ENCODE assay signal across 8 cellular contexts in the genomic region with DNA sequence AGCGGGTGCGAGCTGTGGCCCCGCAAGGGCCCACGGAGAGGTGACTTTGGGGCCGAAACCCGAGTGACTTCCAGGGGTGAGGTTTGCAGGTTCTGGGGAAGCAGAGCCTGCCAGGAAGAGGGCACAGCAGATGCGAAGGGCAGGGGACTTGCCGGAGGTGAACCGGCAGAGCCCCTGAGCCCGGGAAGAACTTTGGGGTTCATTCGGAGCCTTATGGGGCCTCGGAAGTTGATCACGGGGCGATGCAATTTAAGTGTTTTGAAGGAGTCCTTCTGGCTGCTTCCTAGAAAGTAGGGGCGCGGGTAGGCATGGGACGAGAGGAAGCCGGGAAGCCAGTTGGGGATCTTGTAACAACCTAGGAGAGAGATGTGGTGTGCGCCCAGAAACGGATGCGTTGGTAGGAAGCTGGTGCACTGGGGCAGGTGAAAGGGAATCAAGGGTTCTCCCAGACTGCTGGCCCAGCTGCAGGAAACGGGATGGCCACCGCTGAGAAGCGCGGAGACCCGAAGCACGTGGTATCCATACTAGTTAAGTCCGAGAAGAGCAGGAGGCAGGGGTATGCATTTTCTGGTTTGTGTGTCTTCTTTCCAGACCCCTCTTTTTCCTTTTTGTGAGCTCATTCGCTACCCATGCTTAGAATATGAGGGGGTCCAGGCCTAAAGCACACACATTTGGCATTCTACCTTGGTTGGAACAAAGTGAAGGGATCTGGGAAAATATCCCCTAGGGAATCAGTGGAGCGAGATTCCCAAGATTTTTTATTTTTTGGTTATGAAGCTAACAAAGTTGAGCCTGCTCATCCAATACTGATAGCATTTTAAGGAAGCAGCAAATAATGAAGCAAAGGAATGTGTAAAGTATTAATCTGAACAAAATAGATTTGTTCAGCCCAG. TPM values are rescaled to one million over a fixed set of nuclear protein-coding genes. Genes with fewer than 3 reads are reported as not detected.
DNase-seq lines count a peak whose midpoint lies in the region; ATAC-seq and TF ChIP-seq lines count a peak whose summit lies in the region.

No MANE protein-coding gene starts in this region.

- intact Hi-C loops in esophagus muscularis mucosa (cut with DNase I): loop anchor here (2.0 to 10.0 kb wide), 3 partner anchors 94 to 203 kb away; partner anchors contain the start of genes RAMP1 and UBE2F

- H3K36me3 Mint-ChIP-seq in HFFc6 (ENCODE audit: low read depth) (peaks cover 21% of the 10 kb centered on the region), nephron (ENCODE audit: low read depth) (peaks cover 20% of the 10 kb centered on the region)

- H3K27ac Mint-ChIP-seq in HFFc6 (peak overlapping the region; percentile 76), nephron (peak overlapping the region; percentile 34 to 96 (median 91))

- 3% methylated on average over 22 of the region's 30 CpGs for WGBS in esophagus muscularis mucosa

- ATAC-seq in GM18858 (IDR thresholded peaks at IDR 0.05; ENCODE audit: unreplicated experiment): no peak

- H3K27me3 Mint-ChIP-seq in HFFc6 (ENCODE audit: insufficient read depth): peaks cover 3% of the 10 kb centered on the region
- H3K27me3 Mint-ChIP-seq in nephron (ENCODE audit: low read depth): peaks cover 12% of the 10 kb centered on the region

- H3K4me3 Mint-ChIP-seq in HFFc6: peak overlapping the region; percentile 90
- peak overlapping the region; percentile 85 to 96 (median 92) for H3K4me3 Mint-ChIP-seq in nephron

- H3K27ac ChIP-seq in esophagus muscularis mucosa (replicated peaks in 1 of 4): peak overlapping the region; percentile 90 to 95 (median 92)

- H3K4me3 ChIP-seq in esophagus muscularis mucosa: peak overlapping the region; percentile 64 to 93 (median 86)

- H3K9me3 Mint-ChIP-seq in HFFc6 (no peaks in the 10 kb centered on the region), nephron (peaks cover 9% of the 10 kb centered on the region)

- TF ChIP-seq CTCF in HFFc6 (IDR thresholded peaks at IDR 0.05) (no peak), esophagus muscularis mucosa (IDR thresholded peaks at IDR 0.05) (no peak), nephron (IDR thresholded peaks at IDR 0.05; ENCODE audit: unreplicated experiment in 3 of 3) (no peak)

- H3K4me1 ChIP-seq in esophagus muscularis mucosa: peaks cover 10 to 27% (median 20%) of the 10 kb centered on the region in 4 donors

- H3K27me3 ChIP-seq in esophagus muscularis mucosa: no peaks in the 10 kb centered on the region

- peaks cover 0 to 23% (median 11%) of the 10 kb centered on the region in 4 donors for H3K36me3 ChIP-seq in esophagus muscularis mucosa

- TF ChIP-seq EP300 in esophagus muscularis mucosa (IDR thresholded peaks at IDR 0.05): no peak

- H3K4me1 Mint-ChIP-seq in HFFc6 (ENCODE audit: low read depth) (peaks cover 22% of the 10 kb centered on the region), nephron (peaks cover 42% of the 10 kb centered on the region)

- TF ChIP-seq POLR2A in esophagus muscularis mucosa (IDR thresholded peaks at IDR 0.05; ENCODE audit: low read depth): no peak

- DNase-seq in activated T-cell treated with anti-CD3 and anti-CD28 coated beads for 24 hours (ENCODE audit: low read depth) (peak; percentile 33), HFFc6 (peak; percentile 22), NCI-H2107 (lab: John Stamatoyannopoulos, UW) (peak; percentile 5), esophagus muscularis mucosa (ENCODE audit: extremely low spot score) (no peak)
- DNase-seq in activated T-cell treated with anti-CD3 and anti-CD28 coated beads, Interleukin-2, amount 50 U/mL, for 1 hour: no peak
- peak; percentile 25 for DNase-seq in activated CD4-positive, alpha-beta T cell treated with anti-CD3 and anti-CD28 coated beads, Interleukin-2, amount 50 U/mL, for 1 hour

- no peaks in the 10 kb centered on the region for H3K9me3 ChIP-seq in esophagus muscularis mucosa

RNA-seq across cellular contexts. Expression of gene SCLY, which starts 0.8 kb away (rescaled TPM):
- total RNA-seq in HFFc6 (2021; fragmentation: NEBNext Ultra II Directional; extraction: Animal tissue kit (Norgen Biotek cat#: 25700)): 10 to 100 TPM; 11.3 to 16.4 (median 12.3) TPM
- 10 to 100 TPM in 3 of 4 donors, 1 to 10 TPM in 1; 9.8 to 17.9 (median 13.9) TPM for total RNA-seq in esophagus muscularis mucosa

RNA-seq across cellular contexts. Expression of gene ESPNL, which starts 38.6 kb away (rescaled TPM):
- total RNA-seq in HFFc6 (2021; fragmentation: NEBNext Ultra II Directional; extraction: Animal tissue kit (Norgen Biotek cat#: 25700)): 1 to 10 TPM; 1.0 to 3.0 (median 2.6) TPM
- total RNA-seq in esophagus muscularis mucosa: 1 to 10 TPM in 1 of 4 donors, under 1 TPM in 2, not detected in 1; 0.78 to 1.3 (median 0.83) TPM

Comparison
In these comparisons a context has a peak if more than half of its experiments do, and no peak if none do; other contexts are left out.
1. DNase-seq: peak in activated T-cell treated with anti-CD3 and anti-CD28 coated beads for 24 hours (single experiment), HFFc6 (single experiment), NCI-H2107 (single experiment) and activated CD4-positive, alpha-beta T cell treated with anti-CD3 and anti-CD28 coated beads, Interleukin-2, amount 50 U/mL, for 1 hour (single experiment); none in activated T-cell treated with anti-CD3 and anti-CD28 coated beads, Interleukin-2, amount 50 U/mL, for 1 hour (single experiment) and esophagus muscularis mucosa (single experiment).